In the genomic region with DNA sequence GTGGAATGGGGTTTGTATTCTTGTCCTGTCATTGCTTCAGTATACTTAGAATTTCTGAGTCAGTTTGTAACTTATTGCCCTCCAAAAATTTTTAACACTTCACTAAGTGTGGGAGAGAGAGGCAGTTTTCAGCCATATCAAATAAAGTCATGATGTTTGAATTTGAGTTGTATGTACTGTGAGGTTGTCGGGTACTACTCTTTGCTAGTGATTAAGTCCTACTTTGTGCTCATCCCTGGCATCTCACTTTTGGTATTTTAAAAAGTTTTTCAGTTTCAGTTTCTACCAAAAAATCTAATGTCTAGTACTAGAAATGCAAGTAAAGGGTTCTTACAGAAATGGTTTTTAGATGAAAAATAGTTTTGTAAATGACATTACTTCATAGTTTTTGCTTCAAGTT, we compare ENCODE assay signal across 27 cellular contexts. TPM values are rescaled to one million over a fixed set of nuclear protein-coding genes. Genes with fewer than 3 reads are reported as not detected.
A peak's percentile ranks its signal among the peaks of the same experiment; 100 is the strongest.
DNase-seq lines count a peak whose midpoint lies in the region; ATAC-seq and TF ChIP-seq lines count a peak whose summit lies in the region.
"Had no signal": no experiment of that assay in that cellular context is flagged by ENCODE, and none has a peak within 500 bp of the region (broad histone marks: within the 10 kb centered on the region; RNA-seq: fewer than 3 reads in every experiment).

No MANE protein-coding gene starts in this region.

- CTCF ChIA-PET in activated CD4-positive, alpha-beta T cell treated with anti-CD3 and anti-CD28 coated beads, Interleukin-2, amount 10 ng/mL, durations not matched to agents 7 days and 5 days (lab: Charles Lee), result interaction anchor here (2.5 kb wide), 1 partner anchor 12 kb away, joined by 13 read pairs; no protein-coding TSS in a partner anchor
- CTCF ChIA-PET in CD4-positive, alpha-beta T cell (lab: Charles Lee), result interaction anchor here (1.3 kb wide), 1 partner anchor 12 kb away, joined by 3 read pairs; no protein-coding TSS in a partner anchor

- H3K36me3 Mint-ChIP-seq in activated CD4-positive, alpha-beta T cell treated with anti-CD3 and anti-CD28 coated beads, Interleukin-2, amount 10 ng/mL, durations not matched to agents 7 days and 5 days (ENCODE audit: low read depth), result peaks cover 76% of the 10 kb centered on the region
- H3K36me3 Mint-ChIP-seq in CD4-positive, alpha-beta T cell (ENCODE audit: low read depth), result peaks cover 100% of the 10 kb centered on the region
- peaks cover 84% of the 10 kb centered on the region for H3K36me3 Mint-ChIP-seq in activated naive CD8-positive, alpha-beta T cell treated with anti-CD3 and anti-CD28 coated beads, Interleukin-2, amount 50 U/mL, for 24 hours (ENCODE audit: low read depth)

- peaks cover 17% of the 10 kb centered on the region for H3K4me1 Mint-ChIP-seq in activated CD4-positive, alpha-beta T cell treated with anti-CD3 and anti-CD28 coated beads, Interleukin-2, amount 10 ng/mL, durations not matched to agents 7 days and 5 days
- no peaks in the 10 kb centered on the region for H3K4me1 Mint-ChIP-seq in CD4-positive, alpha-beta T cell (ENCODE audit: low read depth)
- H3K4me1 Mint-ChIP-seq in activated naive CD8-positive, alpha-beta T cell treated with anti-CD3 and anti-CD28 coated beads, Interleukin-2, amount 50 U/mL, for 24 hours, result peaks cover 19% of the 10 kb centered on the region

- no peak overlapping the region for H3K4me3 Mint-ChIP-seq in activated CD4-positive, alpha-beta T cell treated with anti-CD3 and anti-CD28 coated beads, Interleukin-2, amount 10 ng/mL, durations not matched to agents 7 days and 5 days
- no peak overlapping the region for H3K4me3 Mint-ChIP-seq in CD4-positive, alpha-beta T cell
- H3K4me3 Mint-ChIP-seq in activated naive CD8-positive, alpha-beta T cell treated with anti-CD3 and anti-CD28 coated beads, Interleukin-2, amount 50 U/mL, for 24 hours, result no peak overlapping the region

- no peaks in the 10 kb centered on the region for H3K27me3 Mint-ChIP-seq in activated CD4-positive, alpha-beta T cell treated with anti-CD3 and anti-CD28 coated beads, Interleukin-2, amount 10 ng/mL, durations not matched to agents 7 days and 5 days
- H3K27me3 Mint-ChIP-seq in CD4-positive, alpha-beta T cell, result no peaks in the 10 kb centered on the region
- H3K27me3 Mint-ChIP-seq in activated naive CD8-positive, alpha-beta T cell treated with anti-CD3 and anti-CD28 coated beads, Interleukin-2, amount 50 U/mL, for 24 hours, result no peaks in the 10 kb centered on the region

- no peak overlapping the region for H3K27ac ChIP-seq in CD4-positive, alpha-beta T cell (ENCODE audit: low read depth, low read length)
- H3K27ac ChIP-seq: A549, dorsolateral prefrontal cortex, heart right ventricle, parathyroid adenoma, Peyer's patch, skin epidermis, uterus had no signal

- H3K9me3 ChIP-seq in CD4-positive, alpha-beta T cell (ENCODE audit: control insufficient read depth, low read length), result no peaks in the 10 kb centered on the region
- H3K9me3 ChIP-seq: A549, Peyer's patch had no signal

- no peak for TF ChIP-seq CTCF in CD4-positive, alpha-beta T cell (IDR thresholded peaks at IDR 0.05)

- POLR2A ChIA-PET in activated CD4-positive, alpha-beta T cell treated with anti-CD3 and anti-CD28 coated beads, Interleukin-2, amount 10 ng/mL, durations not matched to agents 7 days and 5 days (lab: Charles Lee), result no interaction called here
- POLR2A ChIA-PET in CD4-positive, alpha-beta T cell (lab: Charles Lee), result interaction anchor here (0.8 kb wide), 1 partner anchor 21 kb away, joined by 3 read pairs; no protein-coding TSS in a partner anchor

- intact Hi-C loops in CD4-positive, alpha-beta T cell (cut with DNase I, micrococcal nuclease), result no loop called here

- H3K27ac Mint-ChIP-seq in activated CD4-positive, alpha-beta T cell treated with anti-CD3 and anti-CD28 coated beads, Interleukin-2, amount 10 ng/mL, durations not matched to agents 7 days and 5 days, result peak overlapping the region; percentile 38
- H3K27ac Mint-ChIP-seq in CD4-positive, alpha-beta T cell, result peak overlapping the region; percentile 24
- peak overlapping the region; percentile 57 for H3K27ac Mint-ChIP-seq in activated naive CD8-positive, alpha-beta T cell treated with anti-CD3 and anti-CD28 coated beads, Interleukin-2, amount 50 U/mL, for 24 hours

- no peaks in the 10 kb centered on the region for H3K27me3 ChIP-seq in CD4-positive, alpha-beta T cell (ENCODE audit: control insufficient read depth, insufficient read depth, low read length)
- H3K27me3 ChIP-seq: dorsolateral prefrontal cortex, heart right ventricle, Peyer's patch, uterus had no signal

- no peak for ATAC-seq in CD4-positive, alpha-beta T cell (ENCODE audit: poor library complexity)
- peak; percentile 45 for ATAC-seq in HG03432 (IDR thresholded peaks at IDR 0.05; ENCODE audit: unreplicated experiment)
- ATAC-seq in activated naive CD8-positive, alpha-beta T cell treated with anti-CD3 and anti-CD28 coated beads, Interleukin-2, amount 50 U/mL, for 24 hours, result peak; percentile 40
- ATAC-seq in GM19328 (IDR thresholded peaks at IDR 0.05; ENCODE audit: unreplicated experiment), result no peak
- ATAC-seq: A549, heart right ventricle, HepG2 had no signal

- DNase-seq in activated CD4-positive, alpha-beta T cell treated with anti-CD3 and anti-CD28 coated beads, Interleukin-2, amount 10 ng/mL, durations not matched to agents 7 days and 5 days, result no peak
- DNase-seq in activated CD4-positive, alpha-beta T cell treated with anti-CD3 and anti-CD28 coated beads for 48 hours, result no peak
- no peak for DNase-seq in CD4-positive, alpha-beta T cell
- no peak for DNase-seq in activated naive CD8-positive, alpha-beta T cell treated with anti-CD3 and anti-CD28 coated beads, Interleukin-2, amount 50 U/mL, for 24 hours
- DNase-seq in 8988T (no peak), NCI-H2171 treated with DMSO at 0.1 percent for 48 hours (lab: John Stamatoyannopoulos, UW) (no peak)
- DNase-seq: activated CD8-positive, alpha-beta memory T cell treated with anti-CD3 and anti-CD28 coated beads, Interleukin-2, amount 50 U/mL, for 4 hours; activated gamma-delta T cell treated with Interleukin-2 at 50 U/mL for 16 hours; amniotic stem cell; DND-41; dorsolateral prefrontal cortex; heart right ventricle; Karpas-422; NCI-H146; NCI-H345; NCI-H69; Peyer's patch; retina; SHP77; stimulated activated naive CD4-positive, alpha-beta T cell treated with Interleukin-2 at 50 U/mL for 16 hours; uterus had no signal

- peaks cover 6% of the 10 kb centered on the region for H3K9me3 Mint-ChIP-seq in activated CD4-positive, alpha-beta T cell treated with anti-CD3 and anti-CD28 coated beads, Interleukin-2, amount 10 ng/mL, durations not matched to agents 7 days and 5 days
- H3K9me3 Mint-ChIP-seq in CD4-positive, alpha-beta T cell, result no peaks in the 10 kb centered on the region
- H3K9me3 Mint-ChIP-seq in activated naive CD8-positive, alpha-beta T cell treated with anti-CD3 and anti-CD28 coated beads, Interleukin-2, amount 50 U/mL, for 24 hours, result peaks cover 4% of the 10 kb centered on the region

RNA-seq across cellular contexts. Expression of gene EIF5B, which starts 40.7 kb away (rescaled TPM):
- total RNA-seq in activated CD4-positive, alpha-beta T cell treated with anti-CD3 and anti-CD28 coated beads, Interleukin-2, amount 10 ng/mL, durations not matched to agents 7 days and 5 days, result 10 to 100 TPM; 40.2 to 47.0 TPM
- 10 to 100 TPM; 27.8 to 33.2 TPM for total RNA-seq in CD4-positive, alpha-beta T cell

RNA-seq across cellular contexts. Expression of gene TXNDC9, which starts 41.7 kb away (rescaled TPM):
- total RNA-seq in activated CD4-positive, alpha-beta T cell treated with anti-CD3 and anti-CD28 coated beads, Interleukin-2, amount 10 ng/mL, durations not matched to agents 7 days and 5 days, result 10 to 100 TPM; 31.4 to 33.6 TPM
- 1 to 10 TPM; 8.3 TPM for total RNA-seq in CD4-positive, alpha-beta T cell

Comparison
In these comparisons a context has a peak if more than half of its experiments do, and no peak if none do; other contexts are left out.
1. ATAC-seq: peak in HG03432 (single experiment) and activated naive CD8-positive, alpha-beta T cell treated with anti-CD3 and anti-CD28 coated beads, Interleukin-2, amount 50 U/mL, for 24 hours (single experiment); none in CD4-positive, alpha-beta T cell (single experiment) and GM19328 (single experiment).
2. Peak in every context shown above with its lines, with median percentiles within 50 percentile points of each other: H3K27ac Mint-ChIP-seq.